Comparison of ENCODE assay signal across 1 cellular context in genomic region chr11:61650781-61651571, GRCh38.
TF ChIP-seq lines count a peak whose summit lies in the region.

No MANE protein-coding gene starts in this region.

TF ChIP-seq in H1, 55 proteins besides CTCF, POLR2A, EP300 and RAD21:
- TF ChIP-seq MAFK (IDR thresholded peaks at IDR 0.05; ENCODE audit: low read depth, low read length) (peak; percentile 100), MAX (IDR thresholded peaks at IDR 0.05) (peak; percentile 45), NANOG (IDR thresholded peaks at IDR 0.05; ENCODE audit: insufficient read depth, low read depth, low read length, poor library complexity, severe bottlenecking) (no peak), RFX5 (IDR thresholded peaks at IDR 0.05; ENCODE audit: borderline replicate concordance, low read depth, low read length) (no peak), BACH1 (IDR thresholded peaks at IDR 0.05; ENCODE audit: low read length) (peak; percentile 97), E2F6 (IDR thresholded peaks at IDR 0.05) (peak; percentile 57)
TF ChIP-seq in H1: peak in this region for 4.
